In genomic region chr16:2980227-2981176, GRCh38 we compare ENCODE assay signal across 8 cellular contexts. TPM values are rescaled to one million over a fixed set of nuclear protein-coding genes. Genes with fewer than 3 reads are reported as not detected.
A peak's percentile ranks its signal among the peaks of the same experiment; 100 is the strongest.
DNase-seq lines count a peak whose midpoint lies in the region; ATAC-seq and TF ChIP-seq lines count a peak whose summit lies in the region.

Gene PKMYT1, minus strand, starts transcription at chr16:2980446. Its CDS starts 789 bp downstream, at chr16:2979657.

- H3K79me2 ChIP-seq in neural cell (replicated peaks; ENCODE audit: insufficient read depth, low read length): no peaks in the 10 kb centered on the region

- no peaks in the 10 kb centered on the region for H3K36me3 ChIP-seq in neural cell (ENCODE audit: insufficient read depth, low read length)

- no peak within 1 kb of the TSS for H3K27ac ChIP-seq in neural cell (ENCODE audit: low read length)

- no peaks in the 10 kb centered on the region for H3F3A ChIP-seq in neural cell (ENCODE audit: insufficient read depth, low read length, poor library complexity, severe bottlenecking)

- peak within 1 kb of the TSS; percentile 86 to 94 for H3K27ac Mint-ChIP-seq in stimulated activated naive CD8-positive, alpha-beta T cell treated with anti-CD3 and anti-CD28 coated beads, Interleukin-15, amount 100 ng/mL, for 72 hours

- peak within 1 kb of the TSS; percentile 51 for H3K4me2 ChIP-seq in neural cell (ENCODE audit: low read length)

- no peak for TF ChIP-seq RAD21 in neural cell (conservative IDR thresholded peaks at IDR 0.05)

- no peaks in the 10 kb centered on the region for H3K27me3 ChIP-seq in neural cell (ENCODE audit: insufficient read depth, low read depth, low read length)

- no peaks in the 10 kb centered on the region for H3K9me2 ChIP-seq in neural cell (ENCODE audit: insufficient read depth, low read length)

- peak; percentile 87 for DNase-seq in EL
- DNase-seq in GOT3 (lab: John Stamatoyannopoulos, UW): peak; percentile 87
- DNase-seq in LNCaP clone FGC (ENCODE audit: low read depth): no peak
- peak; percentile 42 for DNase-seq in SHP77 treated with DMSO at 0.1 percent for 48 hours (lab: John Stamatoyannopoulos, UW)
- peak; percentile 88 for DNase-seq in activated gamma-delta T cell (lab: John Stamatoyannopoulos, UW)
- DNase-seq in fibroblast of villous mesenchyme (ENCODE audit: low read depth): peak; percentile 81
- peak; percentile 95 to 98 for DNase-seq in stimulated activated naive CD8-positive, alpha-beta T cell treated with anti-CD3 and anti-CD28 coated beads, Interleukin-15, amount 100 ng/mL, for 72 hours

- peak; percentile 18 for TF ChIP-seq EP300 in neural cell (conservative IDR thresholded peaks at IDR 0.05; ENCODE audit: poor library complexity, severe bottlenecking)

- H2AFZ ChIP-seq in neural cell (ENCODE audit: low read depth, low read length): peak within 1 kb of the TSS; percentile 51

- TF ChIP-seq CTCF in LNCaP clone FGC (IDR thresholded peaks at IDR 0.05; ENCODE audit: control insufficient read depth, extremely low read depth, insufficient read depth): no peak
- TF ChIP-seq CTCF in fibroblast of villous mesenchyme (IDR thresholded peaks at IDR 0.05; ENCODE audit: insufficient read depth, low read depth, low read length): no peak
- no peak for TF ChIP-seq CTCF in neural cell (IDR thresholded peaks at IDR 0.05; ENCODE audit: poor library complexity, severe bottlenecking)

- peak; percentile 88 for ATAC-seq in stimulated activated naive CD8-positive, alpha-beta T cell treated with anti-CD3 and anti-CD28 coated beads, Interleukin-15, amount 100 ng/mL, for 72 hours

- H3K9me3 Mint-ChIP-seq in stimulated activated naive CD8-positive, alpha-beta T cell treated with anti-CD3 and anti-CD28 coated beads, Interleukin-15, amount 100 ng/mL, for 72 hours: no peaks in the 10 kb centered on the region

- H3K4me3 ChIP-seq in LNCaP clone FGC (ENCODE audit: low read depth, low read length) (peak within 1 kb of the TSS; percentile 63), fibroblast of villous mesenchyme (ENCODE audit: low read depth, low read length) (peak within 1 kb of the TSS; percentile 79), neural cell (ENCODE audit: low read length) (peak within 1 kb of the TSS; percentile 81)

- peak within 1 kb of the TSS; percentile 79 for H3K9ac ChIP-seq in neural cell (ENCODE audit: low read length)

- H3K4me1 Mint-ChIP-seq in stimulated activated naive CD8-positive, alpha-beta T cell treated with anti-CD3 and anti-CD28 coated beads, Interleukin-15, amount 100 ng/mL, for 72 hours: peaks cover 55% of the 10 kb centered on the region

- H3K4me3 Mint-ChIP-seq in stimulated activated naive CD8-positive, alpha-beta T cell treated with anti-CD3 and anti-CD28 coated beads, Interleukin-15, amount 100 ng/mL, for 72 hours: peak within 1 kb of the TSS; percentile 92 to 95

- H4K20me1 ChIP-seq in neural cell (ENCODE audit: insufficient read depth): no peaks in the 10 kb centered on the region

- H3K9me3 ChIP-seq in neural cell (ENCODE audit: low read length): no peaks in the 10 kb centered on the region

- H3K27me3 Mint-ChIP-seq in stimulated activated naive CD8-positive, alpha-beta T cell treated with anti-CD3 and anti-CD28 coated beads, Interleukin-15, amount 100 ng/mL, for 72 hours: peaks cover 19% of the 10 kb centered on the region

TF ChIP-seq in neural cell, 6 proteins besides CTCF, POLR2A, EP300 and RAD21:
- no peak for TF ChIP-seq REST (IDR thresholded peaks at IDR 0.05; ENCODE audit: borderline replicate concordance)
- TF ChIP-seq POLR2AphosphoS5 (IDR thresholded peaks at IDR 0.05): peak; percentile 88
- TF ChIP-seq TAF1 (IDR thresholded peaks at IDR 0.05; ENCODE audit: low read depth): no peak
- TF ChIP-seq EZH2 (IDR thresholded peaks at IDR 0.05; ENCODE audit: borderline replicate concordance, insufficient read depth, low read length, poor library complexity, severe bottlenecking): no peak
- TF ChIP-seq MXI1 (conservative IDR thresholded peaks at IDR 0.05; ENCODE audit: poor library complexity, severe bottlenecking): peak; percentile 97
- TF ChIP-seq SMC3 (conservative IDR thresholded peaks at IDR 0.05; ENCODE audit: poor library complexity): no peak

RNA-seq across cellular contexts. Expression of gene PKMYT1, which starts in this region (rescaled TPM):
- total RNA-seq in fibroblast of villous mesenchyme: 6.9 and 8.4 TPM in 2 replicates
- polyA plus RNA-seq in neural cell: 2.9 and 5.9 TPM in 2 replicates
- 1.6 TPM in 1 of 2 replicates, not detected in the other for polyA minus RNA-seq in neural cell
